1 cellular context compared by ENCODE assay signal in genomic region chr7:80499350-80499955, GRCh38.
TF ChIP-seq lines count a peak whose summit lies in the region.

No MANE protein-coding gene starts in this region.

TF ChIP-seq in A549, 52 proteins besides CTCF, POLR2A, EP300 and RAD21 (continued from another document):
- TF ChIP-seq REST (IDR thresholded peaks at IDR 0.05) (no peak), TFCP2L1 (CRISPR knock-in tag; IDR thresholded peaks at IDR 0.05) (no peak), RFX5 (IDR thresholded peaks at IDR 0.05) (no peak), ELK1 (IDR thresholded peaks at IDR 0.05; ENCODE audit: low read depth, low read length) (no peak), RARB (CRISPR knock-in tag; IDR thresholded peaks at IDR 0.05) (no peak), JUNB (IDR thresholded peaks at IDR 0.05) (peak; percentile 92), ESRRA (IDR thresholded peaks at IDR 0.05; ENCODE audit: borderline replicate concordance, low read length) (no peak), BHLHE40 (IDR thresholded peaks at IDR 0.05; ENCODE audit: low read depth, low read length) (no peak), EHMT2 (IDR thresholded peaks at IDR 0.05; ENCODE audit: low read depth) (no peak), JUN (IDR thresholded peaks at IDR 0.05) (peak; percentile 1 to 53; a peak in 2 of 5 replicates), HMGXB4 (CRISPR knock-in tag; IDR thresholded peaks at IDR 0.05; ENCODE audit: borderline replicate concordance) (no peak), NR3C1 (IDR thresholded peaks at IDR 0.05) (no peak), MAX (IDR thresholded peaks at IDR 0.05) (peak; percentile 66)
